30 cellular contexts compared by ENCODE assay signal in genomic region chr2:145731467-145731866, GRCh38.
"Had no signal": no experiment of that assay in that cellular context is flagged by ENCODE, and none has a peak within 500 bp of the region (broad histone marks: within the 10 kb centered on the region; RNA-seq: fewer than 3 reads in every experiment).

No MANE protein-coding gene starts in this region.

- H3K27me3 ChIP-seq: neural progenitor cell, ovary, spleen, suprapubic skin, testis, tibial artery, transverse colon, upper lobe of right lung, uterus had no signal

- H3K9ac ChIP-seq: neural progenitor cell, parathyroid adenoma had no signal

- H3K36me3 ChIP-seq: neural progenitor cell, ovary, spleen, suprapubic skin, tibial artery, transverse colon, upper lobe of right lung, uterus had no signal

- H3K4me3 Mint-ChIP-seq: natural killer cell; nephron; neural progenitor cell; stimulated activated memory B cell treated with anti-CD40 and anti-IgM and Interleukin-4, amounts not matched to agents 10 μg/mL and 1 μg/mL and 100 μg/mL, for 72 hours; stimulated activated naive CD8-positive, alpha-beta T cell treated with anti-CD3 and anti-CD28 coated beads, Interleukin-15, amount 100 ng/mL, for 72 hours; type B pancreatic cell had no signal

- H3K9me3 Mint-ChIP-seq: nephron; neural progenitor cell; stimulated activated memory B cell treated with anti-CD40 and anti-IgM and Interleukin-4, amounts not matched to agents 10 μg/mL and 1 μg/mL and 100 μg/mL, for 72 hours had no signal

- DNase-seq: natural killer cell; occipital lobe; ovary; psoas muscle; right cardiac atrium; spleen; stimulated activated CD4-positive, alpha-beta T cell treated with anti-CD3 and anti-CD28 coated beads, Interleukin-12 subunit alpha, Interleukin-12 subunit beta, amount 100 ng/mL, for 4 hours; stimulated activated CD4-positive, alpha-beta T cell treated with anti-CD3 and anti-CD28 coated beads, Interleukin-1b, Interleukin-23, amount 100 ng/mL, for 48 hours; stimulated activated CD4-positive, alpha-beta T cell treated with anti-CD3 and anti-CD28 coated beads, Interleukin-4, amount 100 ng/mL, for 1 hour; stimulated activated CD4-positive, alpha-beta T cell treated with anti-CD3 and anti-CD28 coated beads, Interleukin-4, amount 100 ng/mL, for 4 hours; stimulated activated CD8-positive, alpha-beta memory T cell treated with anti-CD3 and anti-CD28 coated beads, Interleukin-4, amount 100 ng/mL, for 48 hours; stimulated activated naive CD4-positive, alpha-beta T cell; stimulated activated naive CD8-positive, alpha-beta T cell treated with anti-CD3 and anti-CD28 coated beads, Interleukin-15, amount 100 ng/mL, for 72 hours; stimulated activated naive CD8-positive, alpha-beta T cell treated with anti-CD3 and anti-CD28 coated beads, Interleukin-15, Interleukin-2, amounts not matched to agents 100 U/mL and 50 U/mL, for 24 hours; substantia nigra; testis; tibial artery; transverse colon; upper lobe of right lung; uterus had no signal

- H3K27ac ChIP-seq: neural progenitor cell, ovary, parathyroid adenoma, psoas muscle, skin epidermis, spleen, suprapubic skin, testis, tibial artery, transverse colon, upper lobe of right lung, uterus had no signal

- H3K4me2 ChIP-seq: neural progenitor cell, smooth muscle cell had no signal

- H3K4me1 Mint-ChIP-seq: natural killer cell; nephron; neural progenitor cell; stimulated activated memory B cell treated with anti-CD40 and anti-IgM and Interleukin-4, amounts not matched to agents 10 μg/mL and 1 μg/mL and 100 μg/mL, for 72 hours; stimulated activated naive CD8-positive, alpha-beta T cell treated with anti-CD3 and anti-CD28 coated beads, Interleukin-15, amount 100 ng/mL, for 72 hours had no signal

- H3K4me3 ChIP-seq: neural progenitor cell, ovary, psoas muscle, skin epidermis, smooth muscle cell, spleen, suprapubic skin, testis, tibial artery, transverse colon, upper lobe of right lung, uterus had no signal

- H3K79me2 ChIP-seq: parathyroid adenoma had no signal

- H3K27me3 Mint-ChIP-seq: progenitor cell of endocrine pancreas; stimulated activated memory B cell treated with anti-CD40 and anti-IgM and Interleukin-4, amounts not matched to agents 10 μg/mL and 1 μg/mL and 100 μg/mL, for 72 hours; type B pancreatic cell had no signal

- H3K36me3 Mint-ChIP-seq: natural killer cell; neural progenitor cell; stimulated activated memory B cell treated with anti-CD40 and anti-IgM and Interleukin-4, amounts not matched to agents 10 μg/mL and 1 μg/mL and 100 μg/mL, for 72 hours; type B pancreatic cell had no signal

- H3K4me1 ChIP-seq: neural progenitor cell, parathyroid adenoma, psoas muscle, spleen, suprapubic skin, testis, tibial artery, transverse colon, upper lobe of right lung, uterus had no signal

- H3K27ac Mint-ChIP-seq: natural killer cell; nephron; neural progenitor cell; progenitor cell of endocrine pancreas; stimulated activated memory B cell treated with anti-CD40 and anti-IgM and Interleukin-4, amounts not matched to agents 10 μg/mL and 1 μg/mL and 100 μg/mL, for 72 hours; stimulated activated naive CD8-positive, alpha-beta T cell treated with anti-CD3 and anti-CD28 coated beads, Interleukin-15, amount 100 ng/mL, for 72 hours; type B pancreatic cell had no signal

- H3K9me3 ChIP-seq: ovary, psoas muscle, spleen, suprapubic skin, testis, tibial artery, transverse colon, upper lobe of right lung, uterus had no signal

- ATAC-seq: natural killer cell; psoas muscle; right cardiac atrium; sciatic nerve; stimulated activated memory B cell treated with anti-CD40 and anti-IgM and Interleukin-4, amounts not matched to agents 10 μg/mL and 1 μg/mL and 100 μg/mL, for 72 hours; stimulated activated naive CD8-positive, alpha-beta T cell treated with anti-CD3 and anti-CD28 coated beads, Interleukin-15, amount 100 ng/mL, for 72 hours; stimulated activated naive CD8-positive, alpha-beta T cell treated with anti-CD3 and anti-CD28 coated beads, Interleukin-15, Interleukin-2, amounts not matched to agents 100 U/mL and 50 U/mL, for 24 hours; upper lobe of right lung had no signal

- H2AFZ ChIP-seq: neural progenitor cell, parathyroid adenoma had no signal
